ENCODE assay signal across 25 cellular contexts in genomic region chr20:5147193-5147592, GRCh38. TPM values are rescaled to one million over a fixed set of nuclear protein-coding genes. Genes with fewer than 3 reads are reported as not detected.
A peak's percentile ranks its signal among the peaks of the same experiment; 100 is the strongest.
DNase-seq lines count a peak whose midpoint lies in the region; ATAC-seq, FAIRE-seq and TF ChIP-seq lines count a peak whose summit lies in the region.
"Had no signal": no experiment of that assay in that cellular context is flagged by ENCODE, and none has a peak within 500 bp of the region (broad histone marks: within the 10 kb centered on the region; RNA-seq: fewer than 3 reads in every experiment).

No MANE protein-coding gene starts in this region.

- no peak overlapping the region for H2BK5ac ChIP-seq in IMR-90 (ENCODE audit: low read depth, low read length, poor library complexity, severe bottlenecking)

- H2AK5ac ChIP-seq in IMR-90 (ENCODE audit: low read depth, low read length), result no peak overlapping the region

- H4K8ac ChIP-seq in IMR-90 (ENCODE audit: low read depth in 2 of 2, low read length in 2 of 2), result no peak overlapping the region

- no peak overlapping the region for H2BK20ac ChIP-seq in IMR-90 (ENCODE audit: low read depth, low read length)

- dilution Hi-C loops in IMR-90 (cut with HindIII; ENCODE audit: low sequenced_read_pairs, unreplicated experiment), result no loop called here

- in situ Hi-C loops in IMR-90 (cut with MboI; ENCODE audit: low sequenced_read_pairs) (no loop called here), GM12878 (cut with MboI) (no loop called here)

- no peak for TF ChIP-seq EP300 in GM12878 (IDR thresholded peaks at IDR 0.05; ENCODE audit: borderline replicate concordance in 1 of 2, control insufficient read depth in 1 of 2, low read depth in 2 of 2, low read length in 2 of 2)

- peak overlapping the region; percentile 29 for H3K27ac Mint-ChIP-seq in activated CD4-positive, alpha-beta T cell treated with anti-CD3 and anti-CD28 coated beads for 36 hours
- peak overlapping the region; percentile 0 for H3K27ac Mint-ChIP-seq in stimulated activated memory B cell treated with anti-CD40 and anti-IgM and Interleukin-4, amounts not matched to agents 10 μg/mL and 1 μg/mL and 100 μg/mL, for 72 hours
- H3K27ac Mint-ChIP-seq in glutamatergic neuron (ENCODE audit: unreplicated experiment), result no peak overlapping the region
- H3K27ac Mint-ChIP-seq: activated T-helper 2 cell treated with anti-CD3 and anti-CD28 coated beads, Interferon-gamma antibody, Interleukin-2, Interleukin-4, amounts not matched to agents 10 μg/mL and 5 μg/mL and 100 μg/mL, durations not matched to agents 14 hours and 24 hours and 36 hours; stimulated activated effector memory CD8-positive, alpha-beta T cell treated with anti-CD3 and anti-CD28 coated beads, Interleukin-12 subunit alpha, Interleukin-12 subunit beta, amount 100 ng/mL, for 72 hours had no signal

- FAIRE-seq in GM12878 (lab: Jason Lieb, UNC), result no peak
- FAIRE-seq: colon, islet of Langerhans had no signal

- no peak overlapping the region for H4K5ac ChIP-seq in IMR-90 (ENCODE audit: low read depth, low read length)

- H2AK9ac ChIP-seq in IMR-90 (replicated peaks; ENCODE audit: low read depth, low read length, poor library complexity), result no peak overlapping the region

- no peak overlapping the region for H2BK120ac ChIP-seq in IMR-90 (ENCODE audit: low read depth, low read length)

- TF ChIP-seq CTCF in IMR-90 (conservative IDR thresholded peaks at IDR 0.05; ENCODE audit: low read depth, low read length) (no peak), GM12878 (IDR thresholded peaks at IDR 0.05 in 2 of 3, conservative IDR thresholded peaks at IDR 0.05 in 1 of 3; ENCODE audit: control insufficient read depth in 2 of 3, extremely low read depth in 1 of 3, insufficient read depth in 1 of 3, low read depth in 3 of 3, low read length in 3 of 3) (no peak), glutamatergic neuron (IDR thresholded peaks at IDR 0.05; ENCODE audit: partially characterized antibody, unreplicated experiment) (no peak)

- H3K79me2 ChIP-seq in GM12878 (ENCODE audit: control insufficient read depth, insufficient read depth, low read length), result peaks cover 25% of the 10 kb centered on the region

- no peak overlapping the region for H3K14ac ChIP-seq in IMR-90 (replicated peaks; ENCODE audit: low read depth, low read length)

- H3K23ac ChIP-seq in IMR-90 (ENCODE audit: low read depth, low read length), result 0 out of 2 replicates have a peak overlapping the region, but pooled peaks have one; percentile 0

- H3K4me2 ChIP-seq in IMR-90 (ENCODE audit: low read depth, low read length) (no peak overlapping the region), GM12878 (ENCODE audit: control insufficient read depth, insufficient read depth) (no peak overlapping the region; the same call in 1 of the 2 replicates)
- H3K4me2 ChIP-seq: A549 had no signal

- H3K4me1 ChIP-seq in IMR-90 (ENCODE audit: control insufficient read depth, insufficient read depth, low read length), result peaks cover 10% of the 10 kb centered on the region
- peaks cover 27% of the 10 kb centered on the region for H3K4me1 ChIP-seq in GM12878 (ENCODE audit: control insufficient read depth, insufficient read depth, low read length)
- H3K4me1 ChIP-seq: breast epithelium had no signal

- H3K4me3 ChIP-seq in IMR-90 (ENCODE audit: insufficient read depth, low read depth, low read length), result no peak overlapping the region
- H3K4me3 ChIP-seq in GM12878, result no peak overlapping the region
- H3K4me3 ChIP-seq: A549, adrenal gland, breast epithelium, gastroesophageal sphincter, psoas muscle, skin epidermis, tibial nerve had no signal

- no peaks in the 10 kb centered on the region for H3K9me3 Mint-ChIP-seq in activated CD4-positive, alpha-beta T cell treated with anti-CD3 and anti-CD28 coated beads for 36 hours (ENCODE audit: low read depth)
- no peaks in the 10 kb centered on the region for H3K9me3 Mint-ChIP-seq in stimulated activated memory B cell treated with anti-CD40 and anti-IgM and Interleukin-4, amounts not matched to agents 10 μg/mL and 1 μg/mL and 100 μg/mL, for 72 hours
- no peaks in the 10 kb centered on the region for H3K9me3 Mint-ChIP-seq in glutamatergic neuron (ENCODE audit: unreplicated experiment)
- H3K9me3 Mint-ChIP-seq: activated T-helper 2 cell treated with anti-CD3 and anti-CD28 coated beads, Interferon-gamma antibody, Interleukin-2, Interleukin-4, amounts not matched to agents 10 μg/mL and 5 μg/mL and 100 μg/mL, durations not matched to agents 14 hours and 24 hours and 36 hours; endodermal cell; stimulated activated effector memory CD8-positive, alpha-beta T cell treated with anti-CD3 and anti-CD28 coated beads, Interleukin-12 subunit alpha, Interleukin-12 subunit beta, amount 100 ng/mL, for 72 hours had no signal

- POLR2A ChIA-PET in activated CD4-positive, alpha-beta T cell treated with anti-CD3 and anti-CD28 coated beads for 36 hours (lab: Charles Lee), result interaction anchor here (0.6 kb wide), 1 partner anchor 979 kb away, joined by 3 read pairs; no protein-coding TSS in a partner anchor
- POLR2A ChIA-PET in IMR-90 (lab: Charles Lee; ENCODE audit: unreplicated experiment), result no interaction called here
- POLR2A ChIA-PET in GM12878 (lab: Charles Lee), result interaction anchor here (0.8 to 1.2 kb wide), 3 partner anchors 11 to 24 kb away, joined by 3 read pairs; no protein-coding TSS in a partner anchor

- no peaks in the 10 kb centered on the region for H3K9me3 ChIP-seq in IMR-90 (ENCODE audit: control insufficient read depth, insufficient read depth, low read length)
- H3K9me3 ChIP-seq in GM12878 (replicated peaks; ENCODE audit: control insufficient read depth, insufficient read depth, low read length), result no peaks in the 10 kb centered on the region
- H3K9me3 ChIP-seq: A549, adrenal gland, breast epithelium, gastroesophageal sphincter, psoas muscle, tibial nerve had no signal

- TF ChIP-seq POLR2A in IMR-90 (IDR thresholded peaks at IDR 0.05; ENCODE audit: low read depth, low read length) (no peak), GM12878 (IDR thresholded peaks at IDR 0.05; ENCODE audit: low read depth, low read length) (no peak)

- no peak overlapping the region for H3K4ac ChIP-seq in IMR-90 (ENCODE audit: low read depth, low read length)

- BruUV-seq in IMR-90 (replicated peaks; lab: Mats Ljungman, UMichigan) (no TSS peak), GM12878 (replicated peaks; lab: Mats Ljungman, UMichigan) (no TSS peak)

- intact Hi-C loops in activated CD4-positive, alpha-beta T cell treated with anti-CD3 and anti-CD28 coated beads for 36 hours (cut with DNase I, micrococcal nuclease), result no loop called here
- intact Hi-C loops in IMR-90 (cut with micrococcal nuclease), result no loop called here
- intact Hi-C loops in GM12878 (cut with micrococcal nuclease; ENCODE audit: unreplicated experiment), result no loop called here

- H4K20me1 ChIP-seq in IMR-90 (ENCODE audit: insufficient read depth, low read length) (peaks cover 30% of the 10 kb centered on the region), GM12878 (ENCODE audit: control insufficient read depth, insufficient read depth) (0 out of 2 replicates have a peak, but pooled peaks cover 4% of the 10 kb centered on the region)

- no peak overlapping the region for H2BK15ac ChIP-seq in IMR-90 (ENCODE audit: low read depth, low read length)

- no peak overlapping the region for H3K4me3 Mint-ChIP-seq in activated CD4-positive, alpha-beta T cell treated with anti-CD3 and anti-CD28 coated beads for 36 hours
- no peak overlapping the region for H3K4me3 Mint-ChIP-seq in stimulated activated memory B cell treated with anti-CD40 and anti-IgM and Interleukin-4, amounts not matched to agents 10 μg/mL and 1 μg/mL and 100 μg/mL, for 72 hours
- no peak overlapping the region for H3K4me3 Mint-ChIP-seq in glutamatergic neuron (ENCODE audit: unreplicated experiment)
- H3K4me3 Mint-ChIP-seq: endodermal cell; stimulated activated effector memory CD8-positive, alpha-beta T cell treated with anti-CD3 and anti-CD28 coated beads, Interleukin-12 subunit alpha, Interleukin-12 subunit beta, amount 100 ng/mL, for 72 hours had no signal

- ATAC-seq in activated CD4-positive, alpha-beta T cell treated with anti-CD3 and anti-CD28 coated beads for 36 hours, result no peak
- ATAC-seq in IMR-90 (ENCODE audit: low read depth) (no peak), GM12878 (peak; percentile 41)
- no peak for ATAC-seq in stimulated activated memory B cell treated with anti-CD40 and anti-IgM and Interleukin-4, amounts not matched to agents 10 μg/mL and 1 μg/mL and 100 μg/mL, for 72 hours
- ATAC-seq: gastroesophageal sphincter; psoas muscle; stimulated activated effector memory CD8-positive, alpha-beta T cell treated with anti-CD3 and anti-CD28 coated beads, Interleukin-12 subunit alpha, Interleukin-12 subunit beta, amount 100 ng/mL, for 72 hours had no signal

- TF ChIP-seq RAD21 in IMR-90 (IDR thresholded peaks at IDR 0.05; ENCODE audit: low read length), result no peak
- no peak for TF ChIP-seq RAD21 in GM12878 (IDR thresholded peaks at IDR 0.05; ENCODE audit: insufficient read depth, low read depth, low read length)

- WGBS in IMR-90 (ENCODE audit: extremely low coverage in 2 of 2, insufficient read length in 1 of 2), 2 experiments, result no CpG with 5 or more reads among the region's 1 CpG
- WGBS in GM12878 (ENCODE audit: insufficient coverage, insufficient replicate concordance, low lambda C conversion rate, missing lambda C conversion rate), result 91% methylated on average over 1 of the region's 1 CpG

- no peaks in the 10 kb centered on the region; the same call in 1 of the 2 replicates for H3K36me3 ChIP-seq in IMR-90 (ENCODE audit: control insufficient read depth, insufficient read depth, low read length)
- H3K36me3 ChIP-seq in GM12878 (ENCODE audit: control insufficient read depth in 2 of 2, insufficient read depth in 2 of 2, low read length in 1 of 2), result peaks cover 0 to 2% of the 10 kb centered on the region in 2 experiments; a peak in 2 of 4 replicates
- H3K36me3 ChIP-seq: adrenal gland, breast epithelium, gastroesophageal sphincter, tibial nerve had no signal

- peaks cover 67% of the 10 kb centered on the region for H3K4me1 Mint-ChIP-seq in activated CD4-positive, alpha-beta T cell treated with anti-CD3 and anti-CD28 coated beads for 36 hours
- H3K4me1 Mint-ChIP-seq in stimulated activated memory B cell treated with anti-CD40 and anti-IgM and Interleukin-4, amounts not matched to agents 10 μg/mL and 1 μg/mL and 100 μg/mL, for 72 hours, result peaks cover 64% of the 10 kb centered on the region
- H3K4me1 Mint-ChIP-seq in glutamatergic neuron (ENCODE audit: low read depth, unreplicated experiment), result peaks cover 24% of the 10 kb centered on the region

- H3K9ac ChIP-seq in IMR-90 (ENCODE audit: low read depth, low read length) (no peak overlapping the region), GM12878 (ENCODE audit: control insufficient read depth, insufficient read depth, low read length) (no peak overlapping the region)

- CTCF ChIA-PET in activated CD4-positive, alpha-beta T cell treated with anti-CD3 and anti-CD28 coated beads for 36 hours (lab: Charles Lee), result interaction anchor here (0.8 to 1.4 kb wide), 2 partner anchors 11 to 58 kb away, joined by 3 to 4 read pairs; no protein-coding TSS in a partner anchor
- CTCF ChIA-PET in IMR-90 (lab: Yijun Ruan, JAX), result no interaction called here
- CTCF ChIA-PET in GM12878 (lab: Yijun Ruan, JAX), result interaction anchor here (1.1 to 4.2 kb wide), 7 partner anchors 16 to 76 kb away, joined by 3 to 18 read pairs (median 3); partner anchors contain the start of gene CDS2

- RAD21 ChIA-PET in GM12878 (lab: Charles Lee; ENCODE audit: unreplicated experiment), result interaction anchor here (1.3 to 4.2 kb wide), 3 partner anchors 16 to 45 kb away, joined by 3 to 22 read pairs (median 10); partner anchors contain the start of gene CDS2

- H2AFZ ChIP-seq in IMR-90 (replicated peaks; ENCODE audit: low read length, poor library complexity) (no peak overlapping the region), GM12878 (ENCODE audit: control insufficient read depth, low read depth, low read length) (no peak overlapping the region)

- no peak overlapping the region for H3K18ac ChIP-seq in IMR-90 (ENCODE audit: low read depth, low read length)

- DNase-seq in activated CD4-positive, alpha-beta T cell treated with anti-CD3 and anti-CD28 coated beads for 36 hours, result no peak
- no peak for DNase-seq in activated CD4-positive, alpha-beta T cell treated with anti-CD3 and anti-CD28 coated beads for 48 hours
- DNase-seq in IMR-90 (no peak), GM12878 (ENCODE audit: low read depth, low spot score) (no peak), NCI-H1694 treated with DMSO at 0.1 percent for 48 hours (lab: John Stamatoyannopoulos, UW) (no peak), glutamatergic neuron (no peak)
- no peak for DNase-seq in stimulated activated naive CD4-positive, alpha-beta T cell (lab: John Stamatoyannopoulos, UW)
- DNase-seq: activated CD4-positive, alpha-beta T cell treated with anti-CD3 and anti-CD28 coated beads, Interleukin-2, amount 50 U/mL, for 1 hour; endodermal cell; NCI-H1694; OCI-M1; psoas muscle; SHP77 treated with DMSO at 0.1 percent for 48 hours; stimulated activated CD4-positive, alpha-beta T cell treated with anti-CD3 and anti-CD28 coated beads, Interleukin-2, amount 100 ng/mL, for 24 hours had no signal

- no peak overlapping the region for H4K91ac ChIP-seq in IMR-90 (ENCODE audit: insufficient read depth, low read depth, low read length)

- peaks cover 32 to 89% of the 10 kb centered on the region in 2 experiments for H3K79me1 ChIP-seq in IMR-90 (ENCODE audit: low read depth in 1 of 2, low read length in 2 of 2)

- no peaks in the 10 kb centered on the region for H3K27me3 Mint-ChIP-seq in activated CD4-positive, alpha-beta T cell treated with anti-CD3 and anti-CD28 coated beads for 36 hours
- no peaks in the 10 kb centered on the region for H3K27me3 Mint-ChIP-seq in stimulated activated memory B cell treated with anti-CD40 and anti-IgM and Interleukin-4, amounts not matched to agents 10 μg/mL and 1 μg/mL and 100 μg/mL, for 72 hours
- H3K27me3 Mint-ChIP-seq in glutamatergic neuron (ENCODE audit: unreplicated experiment), result peaks cover 3% of the 10 kb centered on the region

- H3K27ac ChIP-seq in IMR-90 (ENCODE audit: insufficient read depth, low read length) (no peak overlapping the region), GM12878 (ENCODE audit: control insufficient read depth, insufficient read depth) (peak overlapping the region; percentile 35; the same call in 1 of the 2 replicates)
- H3K27ac ChIP-seq: A549, adrenal gland, breast epithelium, skin epidermis had no signal

- H3K9me1 ChIP-seq in IMR-90 (ENCODE audit: insufficient read depth, low read length), result peaks cover 45% of the 10 kb centered on the region

- H3K56ac ChIP-seq in IMR-90 (ENCODE audit: extremely low read depth, insufficient read depth, low read length), result no peak overlapping the region

- H3K36me3 Mint-ChIP-seq in activated CD4-positive, alpha-beta T cell treated with anti-CD3 and anti-CD28 coated beads for 36 hours (ENCODE audit: low read depth), result peaks cover 11% of the 10 kb centered on the region
- peaks cover 9% of the 10 kb centered on the region for H3K36me3 Mint-ChIP-seq in stimulated activated memory B cell treated with anti-CD40 and anti-IgM and Interleukin-4, amounts not matched to agents 10 μg/mL and 1 μg/mL and 100 μg/mL, for 72 hours
- no peaks in the 10 kb centered on the region for H3K36me3 Mint-ChIP-seq in glutamatergic neuron (ENCODE audit: unreplicated experiment)

- H3K27me3 ChIP-seq in IMR-90 (ENCODE audit: control insufficient read depth, insufficient read depth, low read length) (no peaks in the 10 kb centered on the region), GM12878 (replicated peaks in 1 of 2; ENCODE audit: control insufficient read depth in 2 of 2, insufficient read depth in 2 of 2, low read length in 1 of 2) (no peaks in the 10 kb centered on the region)
- H3K27me3 ChIP-seq: adrenal gland, breast epithelium, gastroesophageal sphincter, tibial nerve had no signal

- SMC1A ChIA-PET in GM12878 (lab: Charles Lee; ENCODE audit: uncharacterized antibody, unreplicated experiment), result interaction anchor here (1.2 to 2.2 kb wide), 5 partner anchors 8 to 40 kb away, joined by 3 to 7 read pairs (median 4); no protein-coding TSS in a partner anchor

RNA-seq across cellular contexts. Expression of gene CDS2, which starts 20.4 kb away (rescaled TPM):
- total RNA-seq in activated CD4-positive, alpha-beta T cell treated with anti-CD3 and anti-CD28 coated beads for 36 hours, result 10 to 100 TPM; 34.3 to 41.3 TPM
- total RNA-seq in IMR-90 (2012; rRNA removed), result 47.1 and 57.5 TPM in 2 replicates
- polyA plus RNA-seq in IMR-90 (2012; rRNA removed), result 14.2 and 17.0 TPM in 2 replicates
- 5.6 and 7.2 TPM in 2 replicates for polyA plus RNA-seq in IMR-90 (2012; cell fraction: cytosol; rRNA removed)
- 3.1 and 12.8 TPM in 2 replicates for polyA plus RNA-seq in IMR-90 (2012; cell fraction: nucleus; rRNA removed; ENCODE audit: low replicate concordance)
- 65.8 and 72.7 TPM in 2 replicates for total RNA-seq in GM12878 (2013; cell fraction: nucleolus; rRNA removed)
- 16.5 and 19.6 TPM in 2 replicates for total RNA-seq in GM12878 (2014; rRNA removed)
- 19.3 and 19.8 TPM in 2 replicates for total RNA-seq in GM12878 (2014; rRNA removed; fragmentation: Illumina TruSeq; extraction: Trizol)
- total RNA-seq in GM12878 (2021), result 41.1 and 41.4 TPM in 2 replicates
- polyA plus RNA-seq in GM12878 (2011; ENCODE audit: low read depth), result 8.5 TPM
- 89.4 and 94.7 TPM in 2 replicates for polyA plus RNA-seq in GM12878 (2011; rRNA removed)
- polyA plus RNA-seq in GM12878 (2011; cell fraction: cytosol; rRNA removed), result 34.4 and 52.3 TPM in 2 replicates
- polyA plus RNA-seq in GM12878 (2011; cell fraction: nucleus; rRNA removed), result 38.5 and 57.8 TPM in 2 replicates
- 9.9 and 13.1 TPM in 2 replicates for polyA plus RNA-seq in GM12878 (2012)
- 26.4 and 29.3 TPM in 2 replicates for polyA plus RNA-seq in GM12878 (2014; fragmentation: Illumina TruSeq; extraction: Trizol)
- polyA plus RNA-seq in GM12878 (2014; fragmentation: Nextera tagmentation; extraction: Ambion mirVana), result 10 to 100 TPM; 11.5 to 15.4 TPM
- polyA plus RNA-seq in GM12878 (2014; rRNA removed), result 13.5 and 17.8 TPM in 2 replicates
- polyA plus RNA-seq in GM12878 (2016; fragmentation: Nextera tagmentation; extraction: Ambion mirVana), result 10 to 100 TPM; 59.5 to 59.8 TPM
- polyA minus RNA-seq in GM12878 (2011; rRNA and poly(A)+ RNA removed), result 64.4 and 105 TPM in 2 replicates
- 9.4 and 16.5 TPM in 2 replicates for polyA minus RNA-seq in GM12878 (2011; cell fraction: cytosol; rRNA and poly(A)+ RNA removed)
- 15.5 and 20.8 TPM in 2 replicates for polyA minus RNA-seq in GM12878 (2011; cell fraction: nucleus; rRNA and poly(A)+ RNA removed)
- 153 TPM for total RNA-seq in glutamatergic neuron (ENCODE audit: unreplicated experiment)

RNA-seq across cellular contexts. Expression of gene PCNA, which starts 27.4 kb away (rescaled TPM):
- 100 to 1,000 TPM; 494 to 576 TPM for total RNA-seq in activated CD4-positive, alpha-beta T cell treated with anti-CD3 and anti-CD28 coated beads for 36 hours
- total RNA-seq in IMR-90 (2012; rRNA removed) (155 and 222 TPM in 2 replicates), GM12878 (2014; rRNA removed) (493 and 526 TPM in 2 replicates), GM12878 (2014; rRNA removed; fragmentation: Illumina TruSeq; extraction: Trizol) (470 and 509 TPM in 2 replicates), GM12878 (2021) (389 and 402 TPM in 2 replicates), glutamatergic neuron (ENCODE audit: unreplicated experiment) (43.3 TPM)
- polyA plus RNA-seq in IMR-90 (2012; rRNA removed) (185 and 213 TPM in 2 replicates), GM12878 (2011; rRNA removed) (565 and 738 TPM in 2 replicates), GM12878 (2014; fragmentation: Illumina TruSeq; extraction: Trizol) (459 and 487 TPM in 2 replicates), GM12878 (2014; fragmentation: Nextera tagmentation; extraction: Ambion mirVana) (100 to 1,000 TPM; 651 to 694 TPM), GM12878 (2014; rRNA removed) (464 and 516 TPM in 2 replicates), GM12878 (2016; fragmentation: Nextera tagmentation; extraction: Ambion mirVana) (100 to 1,000 TPM; 568 to 618 TPM)
- polyA plus RNA-seq in IMR-90 (2012; cell fraction: cytosol; rRNA removed), result 92.7 and 174 TPM in 2 replicates
- polyA plus RNA-seq in IMR-90 (2012; cell fraction: nucleus; rRNA removed; ENCODE audit: low replicate concordance), result 81.5 and 150 TPM in 2 replicates
- 68.2 and 72.6 TPM in 2 replicates for total RNA-seq in GM12878 (2013; cell fraction: nucleolus; rRNA removed)
- polyA plus RNA-seq in GM12878 (2011; ENCODE audit: low read depth), result 175 TPM
- 683 and 744 TPM in 2 replicates for polyA plus RNA-seq in GM12878 (2011; cell fraction: cytosol; rRNA removed)
- polyA plus RNA-seq in GM12878 (2011; cell fraction: nucleus; rRNA removed), result 317 and 447 TPM in 2 replicates
- 215 and 236 TPM in 2 replicates for polyA plus RNA-seq in GM12878 (2012)
- polyA minus RNA-seq in GM12878 (2011; rRNA and poly(A)+ RNA removed), result 328 and 409 TPM in 2 replicates
- polyA minus RNA-seq in GM12878 (2011; cell fraction: cytosol; rRNA and poly(A)+ RNA removed), result 236 and 284 TPM in 2 replicates
- polyA minus RNA-seq in GM12878 (2011; cell fraction: nucleus; rRNA and poly(A)+ RNA removed), result 83.2 and 141 TPM in 2 replicates

RNA-seq across cellular contexts. Expression of gene TMEM230, which starts 34.3 kb away (rescaled TPM):
- total RNA-seq in activated CD4-positive, alpha-beta T cell treated with anti-CD3 and anti-CD28 coated beads for 36 hours, result 10 to 100 TPM; 63.7 to 66.3 TPM
- total RNA-seq in IMR-90 (2012; rRNA removed) (69.2 and 84.4 TPM in 2 replicates), GM12878 (2014; rRNA removed) (139 and 176 TPM in 2 replicates), GM12878 (2014; rRNA removed; fragmentation: Illumina TruSeq; extraction: Trizol) (102 and 105 TPM in 2 replicates), GM12878 (2021) (81.7 and 82.4 TPM in 2 replicates), glutamatergic neuron (ENCODE audit: unreplicated experiment) (78.2 TPM)
- polyA plus RNA-seq in IMR-90 (2012; rRNA removed) (97.7 and 102 TPM in 2 replicates), GM12878 (2011; rRNA removed) (131 and 151 TPM in 2 replicates), GM12878 (2014; fragmentation: Illumina TruSeq; extraction: Trizol) (129 and 150 TPM in 2 replicates), GM12878 (2014; fragmentation: Nextera tagmentation; extraction: Ambion mirVana) (10 to 100 TPM; 53.0 to 69.1 TPM), GM12878 (2014; rRNA removed) (141 and 157 TPM in 2 replicates), GM12878 (2016; fragmentation: Nextera tagmentation; extraction: Ambion mirVana) (100 to 1,000 TPM; 183 to 185 TPM)
- polyA plus RNA-seq in IMR-90 (2012; cell fraction: cytosol; rRNA removed), result 54.2 and 64.1 TPM in 2 replicates
- polyA plus RNA-seq in IMR-90 (2012; cell fraction: nucleus; rRNA removed; ENCODE audit: low replicate concordance), result 12.4 and 30.1 TPM in 2 replicates
- 48.5 and 48.6 TPM in 2 replicates for total RNA-seq in GM12878 (2013; cell fraction: nucleolus; rRNA removed)
- polyA plus RNA-seq in GM12878 (2011; ENCODE audit: low read depth), result 55.1 TPM
- 99.3 and 105 TPM in 2 replicates for polyA plus RNA-seq in GM12878 (2011; cell fraction: cytosol; rRNA removed)
- 32.1 and 46.0 TPM in 2 replicates for polyA plus RNA-seq in GM12878 (2011; cell fraction: nucleus; rRNA removed)
- 72.7 and 77.3 TPM in 2 replicates for polyA plus RNA-seq in GM12878 (2012)
- polyA minus RNA-seq in GM12878 (2011; rRNA and poly(A)+ RNA removed), result 38.9 and 49.5 TPM in 2 replicates
- polyA minus RNA-seq in GM12878 (2011; cell fraction: cytosol; rRNA and poly(A)+ RNA removed), result 17.6 and 21.7 TPM in 2 replicates
- 10.4 and 10.6 TPM in 2 replicates for polyA minus RNA-seq in GM12878 (2011; cell fraction: nucleus; rRNA and poly(A)+ RNA removed)
